Comparison of ENCODE assay signal across 19 cellular contexts in genomic region chr2:40072442-40073232, GRCh38.
"Had no signal": no experiment of that assay in that cellular context is flagged by ENCODE, and none has a peak within 500 bp of the region (broad histone marks: within the 10 kb centered on the region; RNA-seq: fewer than 3 reads in every experiment).

No MANE protein-coding gene starts in this region.

- H3K4me1 ChIP-seq: adrenal gland, esophagus muscularis mucosa, sigmoid colon, transverse colon, vagina had no signal

- H3K27me3 ChIP-seq: adrenal gland, dorsolateral prefrontal cortex, esophagus muscularis mucosa, sigmoid colon, transverse colon, vagina had no signal

- H3K4me2 ChIP-seq: smooth muscle cell had no signal

- H3K36me3 ChIP-seq: adrenal gland, esophagus muscularis mucosa, sigmoid colon, transverse colon, vagina had no signal

- H3K9me3 ChIP-seq: adrenal gland, sigmoid colon, transverse colon, vagina had no signal

- ATAC-seq: effector memory CD8-positive, alpha-beta T cell; left ventricle myocardium superior; natural killer cell; WTC11 had no signal

- H3K4me3 ChIP-seq: adrenal gland, dorsolateral prefrontal cortex, esophagus muscularis mucosa, sigmoid colon, smooth muscle cell, transverse colon, vagina had no signal

- DNase-seq: activated CD4-positive, alpha-beta memory T cell treated with anti-CD3 and anti-CD28 coated beads, Interleukin-2, amount 10 ng/mL, durations not matched to agents 7 days and 5 days; activated gamma-delta T cell treated with Interleukin-2 at 50 U/mL for 16 hours; adrenal gland; dorsolateral prefrontal cortex; effector memory CD8-positive, alpha-beta T cell; hippocampal formation; left ventricle myocardium superior; mammary epithelial cell; midbrain; natural killer cell; retina; sigmoid colon; stimulated activated CD4-positive, alpha-beta T cell treated with anti-CD3 and anti-CD28 coated beads, Interleukin-4, amount 100 ng/mL, for 24 hours; T-helper 1 cell; transverse colon had no signal

- H3K27ac ChIP-seq: adrenal gland, dorsolateral prefrontal cortex, esophagus muscularis mucosa, sigmoid colon, transverse colon, vagina had no signal
